In the genomic region with DNA sequence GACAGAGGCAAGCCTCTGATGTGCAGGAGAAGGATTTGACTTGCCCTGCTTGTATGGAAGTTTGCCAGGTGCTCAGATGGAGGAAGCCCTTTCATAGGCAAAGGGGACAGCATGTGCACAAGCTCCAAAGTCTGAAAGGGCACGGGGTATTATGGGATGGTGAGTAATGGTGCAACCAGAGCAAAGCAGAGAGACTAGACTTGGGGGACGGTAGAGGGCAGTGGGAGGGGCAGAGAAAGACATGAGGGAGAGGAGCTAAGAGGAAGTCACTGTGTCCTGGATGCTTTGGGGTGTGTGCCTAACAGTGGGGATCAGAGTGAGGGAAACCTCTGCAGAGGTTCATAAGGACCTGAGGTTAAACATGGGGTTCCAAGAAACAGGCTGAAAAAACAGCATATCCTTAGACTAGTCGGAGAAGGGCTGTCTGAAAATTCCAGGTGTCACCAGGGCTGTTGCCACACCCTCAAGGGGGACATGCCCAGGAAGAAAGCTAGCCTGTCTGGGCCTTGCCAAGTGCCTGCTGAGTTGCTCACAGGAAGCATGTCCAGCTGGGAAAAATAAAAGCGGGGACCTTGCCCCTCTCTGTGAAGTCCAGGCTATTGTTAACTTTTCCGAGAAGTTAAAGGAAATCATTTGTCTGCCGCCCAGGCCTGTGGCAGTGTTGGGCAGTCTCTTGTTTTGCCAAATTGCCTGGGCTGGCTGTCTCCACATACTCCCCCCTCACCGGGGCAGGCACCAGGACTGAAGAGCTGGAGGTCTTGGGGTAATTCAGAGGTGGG, we compare ENCODE assay signal across 15 cellular contexts. TPM values are rescaled to one million over a fixed set of nuclear protein-coding genes. Genes with fewer than 3 reads are reported as not detected.
DNase-seq lines count a peak whose midpoint lies in the region; ATAC-seq and TF ChIP-seq lines count a peak whose summit lies in the region.
"Had no signal": no experiment of that assay in that cellular context is flagged by ENCODE, and none has a peak within 500 bp of the region (broad histone marks: within the 10 kb centered on the region; RNA-seq: fewer than 3 reads in every experiment).

No MANE protein-coding gene starts in this region.

- no peak overlapping the region for H2BK120ac ChIP-seq in neuronal stem cell (ENCODE audit: low read depth, low read length)

- no peak overlapping the region for H2BK5ac ChIP-seq in neuronal stem cell (ENCODE audit: low read length)

- H4K91ac ChIP-seq in neuronal stem cell (ENCODE audit: low read depth, low read length, poor library complexity), result no peak overlapping the region

- no peak overlapping the region for H3K4ac ChIP-seq in neuronal stem cell (ENCODE audit: low read length)

- H3K9ac ChIP-seq in neuronal stem cell (ENCODE audit: low read depth, low read length, poor library complexity), result no peak overlapping the region

- peak; percentile 48 for DNase-seq in Daoy (ENCODE audit: low read depth)
- peak in 2 of 3 donors; percentile 61 to 73 for DNase-seq in Peyer's patch
- no peak for DNase-seq in epithelial cell of prostate (ENCODE audit: low read depth, low spot score)
- no peak for DNase-seq in neuronal stem cell (ENCODE audit: low spot score)
- DNase-seq in SJCRH30, result no peak
- DNase-seq in iPS-NIHi7 (ENCODE audit: extremely low spot score), result no peak
- DNase-seq: activated T-cell treated with anti-CD3 and anti-CD28 coated beads, Interleukin-2, amount 50 U/mL, for 48 hours; BE2C; dorsolateral prefrontal cortex; immature natural killer cell; NCI-H526; pancreas had no signal

- no peak overlapping the region for H2BK12ac ChIP-seq in neuronal stem cell (ENCODE audit: low read length)

- ATAC-seq in HG03196 (IDR thresholded peaks at IDR 0.05; ENCODE audit: unreplicated experiment) (no peak), HG03342 (IDR thresholded peaks at IDR 0.05; ENCODE audit: unreplicated experiment) (no peak)
- ATAC-seq: K562 had no signal

- no peak overlapping the region for H3K4me2 ChIP-seq in neuronal stem cell (ENCODE audit: insufficient read depth, low read length, poor library complexity, severe bottlenecking)

- no peak overlapping the region for H2AK5ac ChIP-seq in neuronal stem cell (ENCODE audit: low read depth, low read length)

- no peaks in the 10 kb centered on the region for H3K36me3 ChIP-seq in Peyer's patch
- no peaks in the 10 kb centered on the region for H3K36me3 ChIP-seq in neuronal stem cell (replicated peaks in 1 of 2; ENCODE audit: control insufficient read depth in 2 of 2, insufficient read depth in 2 of 2, low read length in 2 of 2)
- H3K36me3 ChIP-seq in SJCRH30, result no peaks in the 10 kb centered on the region
- H3K36me3 ChIP-seq: BE2C, pancreas had no signal

- H2AFZ ChIP-seq in neuronal stem cell (ENCODE audit: low read length), result no peak overlapping the region

- TF ChIP-seq CTCF in Peyer's patch (IDR thresholded peaks at IDR 0.05), result no peak

- no peaks in the 10 kb centered on the region for H3K79me1 ChIP-seq in neuronal stem cell (ENCODE audit: low read depth, low read length)

- no peaks in the 10 kb centered on the region for H3K27me3 ChIP-seq in Peyer's patch
- peaks cover 0 to 3% (median 0%) of the 10 kb centered on the region in 3 experiments for H3K27me3 ChIP-seq in neuronal stem cell (ENCODE audit: control insufficient read depth in 3 of 3, insufficient read depth in 3 of 3, low read depth in 1 of 3, low read length in 3 of 3)
- H3K27me3 ChIP-seq in SJCRH30, result no peaks in the 10 kb centered on the region; the same call in 1 of the 2 replicates
- H3K27me3 ChIP-seq: BE2C, dorsolateral prefrontal cortex, pancreas had no signal

- no peak overlapping the region for H3K23ac ChIP-seq in neuronal stem cell (ENCODE audit: low read depth, low read length, poor library complexity)

- H3K9me3 ChIP-seq in Peyer's patch, result no peaks in the 10 kb centered on the region
- no peaks in the 10 kb centered on the region for H3K9me3 ChIP-seq in neuronal stem cell (replicated peaks in 1 of 2; ENCODE audit: control insufficient read depth in 2 of 2, insufficient read depth in 1 of 2, low read depth in 1 of 2, low read length in 2 of 2)
- no peaks in the 10 kb centered on the region for H3K9me3 ChIP-seq in SJCRH30 (replicated peaks)
- H3K9me3 ChIP-seq: BE2C, pancreas had no signal

- H3K18ac ChIP-seq in neuronal stem cell (ENCODE audit: low read length), result peak overlapping the region; percentile 15

- no peak for TF ChIP-seq POLR2A in Peyer's patch (IDR thresholded peaks at IDR 0.05)

- no peak overlapping the region for H3K14ac ChIP-seq in neuronal stem cell (ENCODE audit: low read length)

- no peak overlapping the region for H4K8ac ChIP-seq in neuronal stem cell (ENCODE audit: low read depth, low read length)

- H2BK15ac ChIP-seq in neuronal stem cell (ENCODE audit: low read length), result no peak overlapping the region

- H3K4me3 ChIP-seq in Peyer's patch (no peak overlapping the region), neuronal stem cell (ENCODE audit: low read length in 2 of 2) (no peak overlapping the region), SJCRH30 (no peak overlapping the region)
- H3K4me3 ChIP-seq: dorsolateral prefrontal cortex, K562, pancreas had no signal

- peaks cover 0 to 5% (median 0%) of the 10 kb centered on the region in 4 donors for H3K4me1 ChIP-seq in Peyer's patch
- H3K4me1 ChIP-seq in neuronal stem cell (ENCODE audit: control insufficient read depth in 2 of 2, insufficient read depth in 1 of 2, low read depth in 1 of 2, low read length in 2 of 2), result peaks cover 3 to 4% of the 10 kb centered on the region in 2 donors
- H3K4me1 ChIP-seq in SJCRH30, result no peaks in the 10 kb centered on the region
- H3K4me1 ChIP-seq: BE2C, pancreas had no signal

- no CpG with 5 or more reads among the region's 7 CpGs for WGBS in neuronal stem cell (ENCODE audit: extremely low coverage in 2 of 2, insufficient read length in 2 of 2, insufficient replicate concordance in 1 of 2), 2 donors

- H3K27ac ChIP-seq in Peyer's patch (peak overlapping the region in 2 of 4 donors; percentile 3 to 6), epithelial cell of prostate (peak overlapping the region; percentile 97), neuronal stem cell (replicated peaks; ENCODE audit: low read length) (no peak overlapping the region), SJCRH30 (no peak overlapping the region)
- H3K27ac ChIP-seq: pancreas had no signal

RNA-seq across cellular contexts. Expression of a gene that starts 47.1 kb away (rescaled TPM):
- total RNA-seq in Daoy (2014; rRNA removed; shearing (Covaris generic)), result 8.2 and 9.0 TPM in 2 replicates
- total RNA-seq in Peyer's patch, result 10 to 100 TPM in 1 of 4 donors, 1 to 10 TPM in 3; 1.7 to 13.7 (median 7.3) TPM
- under 0.01 TPM for polyA plus RNA-seq in neuronal stem cell (2013, experiment 1 of 2)
- polyA plus RNA-seq in neuronal stem cell (2013, experiment 2 of 2), result 0.04 TPM
- 0.04 TPM in 1 of 2 replicates, not detected in the other for total RNA-seq in SJCRH30 (2014; rRNA removed; shearing (Covaris generic))

Comparison
In these comparisons a context has a peak if more than half of its experiments do, and no peak if none do; other contexts are left out.
1. DNase-seq: peak in Daoy (single experiment) and Peyer's patch (2 of 3); none in epithelial cell of prostate (single experiment), neuronal stem cell (single experiment), SJCRH30 (0 of 2) and iPS-NIHi7 (single experiment).